ENCODE assay signal across 11 cellular contexts in the genomic region with DNA sequence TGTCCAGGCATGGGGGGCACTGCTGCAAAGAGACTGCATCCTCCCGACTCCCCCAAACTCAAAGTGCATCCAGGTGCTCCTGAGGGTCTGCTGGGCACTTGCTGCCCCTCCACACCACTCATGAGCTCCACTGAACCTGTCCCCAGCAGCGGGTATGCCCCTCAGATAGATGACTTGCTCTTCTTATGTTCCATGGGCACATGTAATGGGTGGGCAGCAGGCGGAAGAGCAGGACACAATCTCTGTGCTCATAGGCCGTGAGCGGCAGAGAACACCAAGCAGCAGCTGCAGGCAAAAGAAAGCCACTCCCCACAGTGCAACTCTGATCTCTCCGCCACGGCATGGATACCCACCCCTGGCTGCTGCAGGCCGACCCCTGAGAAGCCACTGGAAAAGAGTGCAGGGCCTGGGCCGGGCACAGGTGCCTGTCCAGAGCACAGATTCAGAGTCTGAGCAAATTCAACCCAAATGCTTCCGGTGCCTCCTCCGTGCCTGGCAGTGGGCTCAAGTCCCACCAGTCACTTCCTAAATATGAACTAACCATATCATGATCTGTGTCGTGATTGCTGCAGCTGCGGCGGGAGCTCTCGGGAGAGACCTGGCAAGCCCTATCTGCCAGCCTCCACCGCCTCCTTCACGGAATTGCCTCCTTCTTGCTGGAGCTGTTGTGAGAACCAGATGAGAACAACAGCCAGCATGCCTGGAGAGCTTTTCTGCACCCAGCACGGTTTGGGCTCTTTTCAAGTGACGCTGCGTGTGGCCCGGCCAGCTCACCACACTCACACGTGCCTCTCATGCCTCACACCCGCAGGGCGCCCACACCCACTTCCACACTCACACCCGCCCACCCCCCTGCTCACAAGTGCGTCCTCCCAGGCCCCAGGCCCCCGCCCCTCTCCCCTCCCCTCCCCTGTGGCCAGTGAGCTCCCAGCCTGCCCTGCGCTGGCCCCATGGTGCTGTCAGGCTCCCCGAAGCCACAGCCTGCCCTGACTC.
DNase-seq lines count a peak whose midpoint lies in the region; ATAC-seq lines count a peak whose summit lies in the region.
"Had no signal": no experiment of that assay in that cellular context is flagged by ENCODE, and none has a peak within 500 bp of the region (broad histone marks: within the 10 kb centered on the region; RNA-seq: fewer than 3 reads in every experiment).

No MANE protein-coding gene starts in this region.

- H3K27ac Mint-ChIP-seq in CD8-positive, alpha-beta memory T cell: peak overlapping the region; percentile 90 to 98 (median 96)
- peak overlapping the region; percentile 92 to 95 for H3K27ac Mint-ChIP-seq in effector memory CD8-positive, alpha-beta T cell

- peak; percentile 12 to 90 (median 72) for DNase-seq in CD8-positive, alpha-beta memory T cell
- DNase-seq in M059J (ENCODE audit: low read depth) (peak; percentile 69), HAP-1 (ENCODE audit: low spot score in 2 of 2) (no peak), NCI-H748 (lab: John Stamatoyannopoulos, UW; ENCODE audit: unreplicated experiment) (no peak), DMS 273 (lab: John Stamatoyannopoulos, UW; ENCODE audit: unreplicated experiment) (no peak)
- DNase-seq in effector memory CD8-positive, alpha-beta T cell: peak; percentile 76 to 81 (median 78)
- peak; percentile 40 for DNase-seq in stimulated activated CD8-positive, alpha-beta memory T cell treated with anti-CD3 and anti-CD28 coated beads, Interleukin-12 subunit alpha, Interleukin-12 subunit beta, amount 100 ng/mL, for 1 hour (ENCODE audit: low read depth)
- DNase-seq: KBM-7, NCI-H69 had no signal

- peaks cover 0 to 1% (median 0%) of the 10 kb centered on the region in 3 donors for H3K36me3 Mint-ChIP-seq in CD8-positive, alpha-beta memory T cell
- H3K36me3 Mint-ChIP-seq in effector memory CD8-positive, alpha-beta T cell (ENCODE audit: insufficient read depth): peaks cover 28% of the 10 kb centered on the region
- H3K36me3 Mint-ChIP-seq: brain had no signal

- in situ Hi-C loops in HAP-1 (cut with MboI; ENCODE audit: low sequenced_read_pairs): no loop called here

- no peaks in the 10 kb centered on the region for H3K9me3 ChIP-seq in CD8-positive, alpha-beta memory T cell (ENCODE audit: low read length)
- H3K9me3 ChIP-seq in HAP-1: no peaks in the 10 kb centered on the region

- no peaks in the 10 kb centered on the region for H3K27me3 ChIP-seq in CD8-positive, alpha-beta memory T cell (ENCODE audit: insufficient read depth, low read length, poor library complexity, severe bottlenecking)
- H3K27me3 ChIP-seq in HAP-1 (ENCODE audit: low read depth): no peaks in the 10 kb centered on the region

- peaks cover 34% of the 10 kb centered on the region for H3K4me1 ChIP-seq in CD8-positive, alpha-beta memory T cell (ENCODE audit: insufficient read depth, low read length)
- no peaks in the 10 kb centered on the region for H3K4me1 ChIP-seq in HAP-1

- H3K4me3 Mint-ChIP-seq in CD8-positive, alpha-beta memory T cell: peak overlapping the region; percentile 70 to 95 (median 87)
- H3K4me3 Mint-ChIP-seq in effector memory CD8-positive, alpha-beta T cell: peak overlapping the region; percentile 86 to 93

- peaks cover 44 to 75% (median 48%) of the 10 kb centered on the region in 3 donors for H3K4me1 Mint-ChIP-seq in CD8-positive, alpha-beta memory T cell
- peaks cover 59 to 65% of the 10 kb centered on the region in 2 donors for H3K4me1 Mint-ChIP-seq in effector memory CD8-positive, alpha-beta T cell (ENCODE audit: low read depth in 2 of 2)

- no peaks in the 10 kb centered on the region for H3K36me3 ChIP-seq in CD8-positive, alpha-beta memory T cell (ENCODE audit: insufficient read depth, low read length)
- no peaks in the 10 kb centered on the region for H3K36me3 ChIP-seq in HAP-1 (replicated peaks)

- peak overlapping the region; percentile 44 for H3K4me3 ChIP-seq in CD8-positive, alpha-beta memory T cell (ENCODE audit: low read length)
- H3K4me3 ChIP-seq in HAP-1: no peak overlapping the region

- peak overlapping the region; percentile 68 for H3K27ac ChIP-seq in CD8-positive, alpha-beta memory T cell (ENCODE audit: low read depth, low read length)

- H3K27me3 Mint-ChIP-seq in CD8-positive, alpha-beta memory T cell: peaks cover 0 to 1% of the 10 kb centered on the region in 2 donors
- no peaks in the 10 kb centered on the region for H3K27me3 Mint-ChIP-seq in effector memory CD8-positive, alpha-beta T cell

- ATAC-seq in effector memory CD8-positive, alpha-beta T cell (replicated peaks): peak; percentile 84
- no peak for ATAC-seq in GM18520 (IDR thresholded peaks at IDR 0.05; ENCODE audit: unreplicated experiment)

- CTCF ChIA-PET in CD8-positive, alpha-beta memory T cell (lab: Charles Lee): interaction anchor here (0.7 to 5.8 kb wide), 13 partner anchors 12 to 218 kb away, joined by 3 to 44 read pairs (median 4); no protein-coding TSS in a partner anchor

- H3K9me3 Mint-ChIP-seq in CD8-positive, alpha-beta memory T cell: no peaks in the 10 kb centered on the region
- H3K9me3 Mint-ChIP-seq in effector memory CD8-positive, alpha-beta T cell: no peaks in the 10 kb centered on the region
- H3K9me3 Mint-ChIP-seq: brain had no signal

- POLR2A ChIA-PET in CD8-positive, alpha-beta memory T cell (lab: Charles Lee): interaction anchor here (0.6 to 2.7 kb wide), 8 partner anchors 30 to 153 kb away, joined by 3 to 14 read pairs (median 6); a partner anchor contains a TSS

Comparison
In these comparisons a context has a peak if more than half of its experiments do, and no peak if none do; other contexts are left out.
1. DNase-seq: peak in CD8-positive, alpha-beta memory T cell (5 of 5), M059J (single experiment), effector memory CD8-positive, alpha-beta T cell (3 of 3) and stimulated activated CD8-positive, alpha-beta memory T cell treated with anti-CD3 and anti-CD28 coated beads, Interleukin-12 subunit alpha, Interleukin-12 subunit beta, amount 100 ng/mL, for 1 hour (single experiment); none in HAP-1 (0 of 2), NCI-H748 (single experiment) and DMS 273 (single experiment).